ENCODE assay signal across 18 cellular contexts in the genomic region with DNA sequence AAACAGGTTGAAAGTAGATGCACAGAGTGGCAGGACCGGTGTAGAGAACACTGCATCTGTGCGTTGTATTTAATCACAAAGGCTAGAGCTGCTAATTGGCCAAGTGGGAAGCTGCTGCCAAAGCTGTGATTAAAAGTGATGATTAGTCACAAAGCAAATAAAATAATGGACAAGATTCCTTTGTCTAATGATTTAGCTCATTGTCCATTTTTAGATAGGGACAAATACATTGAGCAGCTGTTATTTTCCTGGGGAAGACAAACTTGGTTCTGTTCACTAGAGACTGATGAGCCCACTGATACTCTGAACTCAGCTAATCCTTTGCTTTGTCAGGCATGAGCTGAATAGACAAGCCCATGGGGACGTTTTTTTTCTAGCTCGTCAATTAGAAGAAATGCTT. TPM values are rescaled to one million over a fixed set of nuclear protein-coding genes. Genes with fewer than 3 reads are reported as not detected.
DNase-seq lines count a peak whose midpoint lies in the region; ATAC-seq and TF ChIP-seq lines count a peak whose summit lies in the region.
"Had no signal": no experiment of that assay in that cellular context is flagged by ENCODE, and none has a peak within 500 bp of the region (broad histone marks: within the 10 kb centered on the region; RNA-seq: fewer than 3 reads in every experiment).

No MANE protein-coding gene starts in this region.

- TF ChIP-seq CTCF in neural progenitor cell (IDR thresholded peaks at IDR 0.05): no peak
- no peak for TF ChIP-seq CTCF in SK-N-SH (IDR thresholded peaks at IDR 0.05)
- TF ChIP-seq CTCF in tibial nerve (IDR thresholded peaks at IDR 0.05): no peak

- H3K27ac ChIP-seq in caudate nucleus (ENCODE audit: low read depth, low read length) (peak overlapping the region; percentile 70), neural progenitor cell (peak overlapping the region; percentile 85), SK-N-SH (ENCODE audit: low read depth in 2 of 2, low read length in 1 of 2) (no peak overlapping the region), tibial nerve (peak overlapping the region in 1 of 4 donors; percentile 6)
- H3K27ac ChIP-seq: colonic mucosa, lower lobe of right lung had no signal

- no peak for TF ChIP-seq RAD21 in SK-N-SH (IDR thresholded peaks at IDR 0.05; ENCODE audit: low read length)

- DNase-seq in Ammon's horn (ENCODE audit: low spot score): peak; percentile 66
- peak; percentile 82 for DNase-seq in NCI-H146 treated with DMSO at 0.1 percent for 48 hours (lab: John Stamatoyannopoulos, UW; ENCODE audit: unreplicated experiment)
- DNase-seq in caudate nucleus (lab: John Stamatoyannopoulos, UW): peak in 8 of 61 donors; percentile 10 to 51 (median 30)
- DNase-seq in neural progenitor cell (ENCODE audit: low spot score): peak; percentile 64
- no peak for DNase-seq in SK-N-SH
- no peak for DNase-seq in NCI-H2107 (lab: John Stamatoyannopoulos, UW)
- DNase-seq in tibial nerve (ENCODE audit: low spot score in 2 of 2): no peak
- DNase-seq: activated T-cell treated with anti-CD3 and anti-CD28 coated beads, Interleukin-2, amount 50 U/mL, for 1 hour; colonic mucosa; DMS 273 treated with DMSO at 0.1 percent for 48 hours; Kasumi-1; lower lobe of right lung; NCI-H2171; OCI-M1; SW 1271 had no signal

- peak overlapping the region; percentile 46 for H3K4me2 ChIP-seq in neural progenitor cell
- H3K4me2 ChIP-seq in SK-N-SH: no peak overlapping the region

- H4K20me1 ChIP-seq in neural progenitor cell (ENCODE audit: low read depth) (peaks cover 75% of the 10 kb centered on the region), SK-N-SH (ENCODE audit: insufficient read depth) (peaks cover 92% of the 10 kb centered on the region)

- 89% methylated on average over 4 of the region's 4 CpGs for WGBS in SK-N-SH (ENCODE audit: low lambda C conversion rate)
- 36 to 40% methylated on average over 4 of the region's 4 CpGs for WGBS in tibial nerve, 2 donors

- H3K9me3 Mint-ChIP-seq in neural progenitor cell: peaks cover under 1% of the 10 kb centered on the region

- H3K4me3 Mint-ChIP-seq in neural progenitor cell: no peak overlapping the region

- no peaks in the 10 kb centered on the region for H3K36me3 ChIP-seq in neural progenitor cell
- peaks cover 0 to 9% of the 10 kb centered on the region in 2 experiments for H3K36me3 ChIP-seq in SK-N-SH (replicated peaks in 1 of 2; ENCODE audit: control insufficient read depth in 1 of 2, insufficient read depth in 2 of 2, low read length in 1 of 2)
- no peaks in the 10 kb centered on the region for H3K36me3 ChIP-seq in tibial nerve
- H3K36me3 ChIP-seq: colonic mucosa, lower lobe of right lung had no signal

- POLR2A ChIA-PET in SK-N-SH (lab: Yijun Ruan, JAX): no interaction called here

- H3F3A ChIP-seq in neural progenitor cell (ENCODE audit: low read depth) (peaks cover 19% of the 10 kb centered on the region), SK-N-SH (replicated peaks; ENCODE audit: insufficient read depth) (peaks cover 7% of the 10 kb centered on the region)

- no peak overlapping the region for H3K4me3 ChIP-seq in neural progenitor cell
- no peak overlapping the region for H3K4me3 ChIP-seq in SK-N-SH (ENCODE audit: low read depth in 2 of 2, low read length in 1 of 2)
- no peak overlapping the region for H3K4me3 ChIP-seq in tibial nerve
- H3K4me3 ChIP-seq: colonic mucosa, lower lobe of right lung had no signal

- peaks cover 19% of the 10 kb centered on the region for H3K4me1 Mint-ChIP-seq in neural progenitor cell

- H3K9me3 ChIP-seq in neural progenitor cell (ENCODE audit: low read depth) (no peaks in the 10 kb centered on the region), SK-N-SH (no peaks in the 10 kb centered on the region), tibial nerve (no peaks in the 10 kb centered on the region)
- H3K9me3 ChIP-seq: colonic mucosa, lower lobe of right lung had no signal

- no peak for TF ChIP-seq POLR2A in GM18505 (IDR thresholded peaks at IDR 0.05; ENCODE audit: borderline replicate concordance, extremely low read depth, insufficient read depth, insufficient read length)
- TF ChIP-seq POLR2A in tibial nerve (IDR thresholded peaks at IDR 0.05): no peak

- H3K27me3 ChIP-seq in neural progenitor cell (no peaks in the 10 kb centered on the region), SK-N-SH (ENCODE audit: insufficient read depth) (no peaks in the 10 kb centered on the region), tibial nerve (no peaks in the 10 kb centered on the region)
- H3K27me3 ChIP-seq: colonic mucosa had no signal

- no peaks in the 10 kb centered on the region for H3K9me2 ChIP-seq in SK-N-SH

- peaks cover 22% of the 10 kb centered on the region for H3K4me1 ChIP-seq in neural progenitor cell
- peaks cover 0 to 26% of the 10 kb centered on the region in 2 experiments; a peak in 2 of 4 replicates for H3K4me1 ChIP-seq in SK-N-SH (ENCODE audit: control insufficient read depth in 1 of 2, insufficient read depth in 2 of 2, low read depth in 1 of 2, low read length in 1 of 2)
- H3K4me1 ChIP-seq in tibial nerve: peaks cover 0 to 46% (median 0%) of the 10 kb centered on the region in 4 donors
- H3K4me1 ChIP-seq: colonic mucosa had no signal

- H3K9ac ChIP-seq in neural progenitor cell (no peak overlapping the region), SK-N-SH (no peak overlapping the region)

- no peak overlapping the region for H3K27ac Mint-ChIP-seq in neural progenitor cell

- no peaks in the 10 kb centered on the region for H3K27me3 Mint-ChIP-seq in neural progenitor cell (ENCODE audit: insufficient read depth, low read depth)

- H3K79me2 ChIP-seq in neural progenitor cell (ENCODE audit: low read depth): peaks cover 98% of the 10 kb centered on the region
- H3K79me2 ChIP-seq in SK-N-SH (ENCODE audit: insufficient read depth): peaks cover 100% of the 10 kb centered on the region

- H3K36me3 Mint-ChIP-seq in neural progenitor cell: peaks cover 12% of the 10 kb centered on the region

- TF ChIP-seq EP300 in SK-N-SH (IDR thresholded peaks at IDR 0.05; ENCODE audit: borderline replicate concordance in 1 of 2, low read depth in 1 of 2, low read length in 1 of 2) (no peak), tibial nerve (IDR thresholded peaks at IDR 0.05) (no peak)

- CTCF ChIA-PET in SK-N-SH (lab: Yijun Ruan, JAX): interaction anchor here (1.0 to 1.3 kb wide), 3 partner anchors 17 to 115 kb away, joined by 3 to 4 read pairs (median 4); no protein-coding TSS in a partner anchor

- no peak for ATAC-seq in GM18505 (IDR thresholded peaks at IDR 0.05; ENCODE audit: unreplicated experiment)
- ATAC-seq: activated CD4-positive, CD25-positive, alpha-beta regulatory T cell treated with anti-CD3 and anti-CD28 coated beads, Interleukin-2, amount 50 U/mL, for 24 hours; HCT116 had no signal

- no peak overlapping the region for H2AFZ ChIP-seq in neural progenitor cell (replicated peaks)
- H2AFZ ChIP-seq in SK-N-SH (ENCODE audit: low read depth): no peak overlapping the region

TF ChIP-seq in SK-N-SH, 30 proteins besides CTCF, POLR2A, EP300 and RAD21:
- no peak for TF ChIP-seq RXRA (IDR thresholded peaks at IDR 0.05; ENCODE audit: borderline replicate concordance, low read depth)
- TF ChIP-seq, protein P1, sequence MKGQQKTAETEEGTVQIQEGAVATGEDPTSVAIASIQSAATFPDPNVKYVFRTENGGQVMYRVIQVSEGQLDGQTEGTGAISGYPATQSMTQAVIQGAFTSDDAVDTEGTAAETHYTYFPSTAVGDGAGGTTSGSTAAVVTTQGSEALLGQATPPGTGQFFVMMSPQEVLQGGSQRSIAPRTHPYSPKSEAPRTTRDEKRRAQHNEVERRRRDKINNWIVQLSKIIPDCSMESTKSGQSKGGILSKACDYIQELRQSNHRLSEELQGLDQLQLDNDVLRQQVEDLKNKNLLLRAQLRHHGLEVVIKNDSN (IDR thresholded peaks at IDR 0.05; ENCODE audit: borderline replicate concordance, low read depth): no peak
- TF ChIP-seq NFIC (IDR thresholded peaks at IDR 0.05; ENCODE audit: borderline replicate concordance): no peak
- no peak for TF ChIP-seq GABPA (IDR thresholded peaks at IDR 0.05; ENCODE audit: low read depth)
- TF ChIP-seq MXI1 (IDR thresholded peaks at IDR 0.05; ENCODE audit: low read depth, low read length): no peak
- no peak for TF ChIP-seq RCOR1 (IDR thresholded peaks at IDR 0.05; ENCODE audit: low read length)
- TF ChIP-seq ELF1 (IDR thresholded peaks at IDR 0.05): no peak
- TF ChIP-seq, protein P2, sequence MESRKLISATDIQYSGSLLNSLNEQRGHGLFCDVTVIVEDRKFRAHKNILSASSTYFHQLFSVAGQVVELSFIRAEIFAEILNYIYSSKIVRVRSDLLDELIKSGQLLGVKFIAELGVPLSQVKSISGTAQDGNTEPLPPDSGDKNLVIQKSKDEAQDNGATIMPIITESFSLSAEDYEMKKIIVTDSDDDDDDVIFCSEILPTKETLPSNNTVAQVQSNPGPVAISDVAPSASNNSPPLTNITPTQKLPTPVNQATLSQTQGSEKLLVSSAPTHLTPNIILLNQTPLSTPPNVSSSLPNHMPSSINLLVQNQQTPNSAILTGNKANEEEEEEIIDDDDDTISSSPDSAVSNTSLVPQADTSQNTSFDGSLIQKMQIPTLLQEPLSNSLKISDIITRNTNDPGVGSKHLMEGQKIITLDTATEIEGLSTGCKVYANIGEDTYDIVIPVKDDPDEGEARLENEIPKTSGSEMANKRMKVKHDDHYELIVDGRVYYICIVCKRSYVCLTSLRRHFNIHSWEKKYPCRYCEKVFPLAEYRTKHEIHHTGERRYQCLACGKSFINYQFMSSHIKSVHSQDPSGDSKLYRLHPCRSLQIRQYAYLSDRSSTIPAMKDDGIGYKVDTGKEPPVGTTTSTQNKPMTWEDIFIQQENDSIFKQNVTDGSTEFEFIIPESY (IDR thresholded peaks at IDR 0.05; ENCODE audit: borderline replicate concordance, low read depth): no peak
- no peak for TF ChIP-seq EZH2phosphoT487 (IDR thresholded peaks at IDR 0.05; ENCODE audit: borderline replicate concordance, low read depth)
- TF ChIP-seq CHD2 (IDR thresholded peaks at IDR 0.05; ENCODE audit: low read length, partially characterized antibody): no peak
- TF ChIP-seq JUND (IDR thresholded peaks at IDR 0.05): no peak
- no peak for TF ChIP-seq RFX5 (IDR thresholded peaks at IDR 0.05; ENCODE audit: low read length)

RNA-seq across cellular contexts. Expression of a gene that starts 19.7 kb away (rescaled TPM):
- 59.3 and 65.9 TPM in 2 replicates for total RNA-seq in neural progenitor cell (ENCODE audit: low replicate concordance)
- 48.4 and 63.2 TPM in 2 replicates for polyA plus RNA-seq in SK-N-SH (2012; rRNA removed)
- polyA plus RNA-seq in SK-N-SH (2012; cell fraction: cytosol; rRNA removed): 55.9 and 60.7 TPM in 2 replicates
- 37.5 and 62.9 TPM in 2 replicates for polyA plus RNA-seq in SK-N-SH (2012; cell fraction: nucleus; rRNA removed)
- total RNA-seq in tibial nerve: 10 to 100 TPM; 60.7 to 68.7 (median 64.7) TPM

Comparison
In these comparisons a context has a peak if more than half of its experiments do, and no peak if none do; other contexts are left out.
1. DNase-seq: peak in Ammon's horn (single experiment), NCI-H146 treated with DMSO at 0.1 percent for 48 hours (single experiment) and neural progenitor cell (single experiment); none in SK-N-SH (single experiment), NCI-H2107 (single experiment) and tibial nerve (0 of 2).
2. H3K27ac ChIP-seq: peak in caudate nucleus (single experiment) and neural progenitor cell (single experiment); none in SK-N-SH (0 of 2).